Comparison of ENCODE assay signal across 8 cellular contexts in the genomic region with DNA sequence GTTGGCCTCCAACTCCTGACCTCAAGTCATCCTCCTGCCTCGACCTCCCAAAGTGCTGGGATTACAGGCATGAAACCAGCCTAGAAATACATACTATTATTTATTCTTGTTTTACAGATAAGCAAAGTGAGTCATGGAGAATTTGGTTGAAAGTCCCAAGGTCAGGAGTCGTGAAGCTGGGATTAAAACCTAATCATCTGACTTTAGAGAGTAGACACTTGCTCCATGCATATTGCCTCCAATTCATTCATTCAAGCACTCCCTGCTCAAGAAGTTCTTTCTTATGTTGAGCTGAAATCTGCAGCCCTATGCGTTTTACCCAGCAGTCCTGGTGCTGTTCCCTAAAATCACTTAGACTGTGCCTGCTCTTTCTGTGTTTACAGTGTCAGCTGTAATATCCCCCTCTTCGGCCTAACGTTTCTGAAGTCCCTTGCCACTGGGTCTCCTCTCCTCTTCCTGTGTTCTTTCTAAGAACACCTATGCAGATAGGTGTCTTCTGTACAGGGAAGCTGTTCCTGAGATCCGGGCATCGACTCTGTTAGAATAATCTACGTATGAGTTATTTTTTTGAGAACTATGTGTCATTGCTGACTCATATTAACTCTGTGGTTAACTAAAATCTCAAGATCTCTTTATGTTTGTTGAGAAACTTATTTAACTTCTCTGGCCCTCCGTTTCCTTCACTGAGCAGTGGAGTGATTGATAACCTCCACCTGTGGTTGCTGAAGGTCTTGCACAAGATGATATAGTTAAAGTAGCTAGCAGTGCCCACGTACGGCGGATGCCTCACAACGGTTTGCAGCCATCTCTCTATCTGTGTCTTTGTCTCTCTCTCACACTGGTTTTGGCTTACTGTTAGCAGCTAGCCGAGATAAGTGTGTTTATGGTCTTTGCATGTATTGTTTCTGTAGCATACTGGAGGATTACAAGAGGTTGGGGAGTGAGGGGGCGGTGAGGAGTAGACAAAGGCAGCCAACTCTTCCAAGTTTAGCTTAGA. TPM values are rescaled to one million over a fixed set of nuclear protein-coding genes. Genes with fewer than 3 reads are reported as not detected.
A peak's percentile ranks its signal among the peaks of the same experiment; 100 is the strongest.
DNase-seq lines count a peak whose midpoint lies in the region; ATAC-seq lines count a peak whose summit lies in the region.

No MANE protein-coding gene starts in this region.

- DNase-seq in CD1c-positive myeloid dendritic cell (ENCODE audit: extremely low spot score): peak; percentile 84
- peak; percentile 75 for DNase-seq in MG63
- peak; percentile 35 to 66 for DNase-seq in activated CD8-positive, alpha-beta memory T cell treated with anti-CD3 and anti-CD28 coated beads for 4 hours (ENCODE audit: low read depth in 2 of 2)
- peak; percentile 43 for DNase-seq in fibroblast of gingiva (ENCODE audit: low read depth)
- DNase-seq in stimulated activated CD4-positive, alpha-beta T cell treated with anti-CD3 and anti-CD28 coated beads, Interleukin-2, amount 100 ng/mL, for 4 hours (ENCODE audit: low read depth): peak; percentile 66
- DNase-seq in pons (ENCODE audit: low spot score): no peak
- no peak for DNase-seq in NCI-H510A (lab: John Stamatoyannopoulos, UW)

- H3K4me3 ChIP-seq in MG63: no peak overlapping the region

- no peaks in the 10 kb centered on the region for H3K9me3 ChIP-seq in MG63

- no peaks in the 10 kb centered on the region for H3K36me3 ChIP-seq in MG63

- peak; percentile 24 for ATAC-seq in GM21515 (IDR thresholded peaks at IDR 0.05; ENCODE audit: unreplicated experiment)

- peaks cover 2% of the 10 kb centered on the region; the same call in 1 of the 2 replicates for H3K27me3 ChIP-seq in MG63

RNA-seq across cellular contexts. Expression of gene ALOX5AP, which starts 4.6 kb away (rescaled TPM):
- total RNA-seq in MG63 (2014; rRNA removed; shearing (Covaris generic); ENCODE audit: low replicate concordance): not detected in 2 replicates

Comparison
In these comparisons a context has a peak if more than half of its experiments do, and no peak if none do; other contexts are left out.
1. DNase-seq: peak in CD1c-positive myeloid dendritic cell (single experiment), MG63 (single experiment), activated CD8-positive, alpha-beta memory T cell treated with anti-CD3 and anti-CD28 coated beads for 4 hours (2 of 2), fibroblast of gingiva (single experiment) and stimulated activated CD4-positive, alpha-beta T cell treated with anti-CD3 and anti-CD28 coated beads, Interleukin-2, amount 100 ng/mL, for 4 hours (single experiment); none in pons (single experiment) and NCI-H510A (single experiment).